ENCODE assay signal across 10 cellular contexts in genomic region chr10:100174699-100175677, GRCh38. TPM values are rescaled to one million over a fixed set of nuclear protein-coding genes. Genes with fewer than 3 reads are reported as not detected.
DNase-seq lines count a peak whose midpoint lies in the region; ATAC-seq lines count a peak whose summit lies in the region.
"Had no signal": no experiment of that assay in that cellular context is flagged by ENCODE, and none has a peak within 500 bp of the region (broad histone marks: within the 10 kb centered on the region; RNA-seq: fewer than 3 reads in every experiment).

No MANE protein-coding gene starts in this region.

- H4K91ac ChIP-seq in trophoblast cell (ENCODE audit: low read depth, low read length): no peak overlapping the region

- no peaks in the 10 kb centered on the region for H3K27me3 ChIP-seq in trophoblast cell (ENCODE audit: insufficient read depth, low read length)

- no peaks in the 10 kb centered on the region for H3K79me1 ChIP-seq in trophoblast cell (ENCODE audit: low read length)

- no peak for DNase-seq in activated naive CD8-positive, alpha-beta T cell treated with anti-CD3 and anti-CD28 coated beads for 36 hours
- DNase-seq in D341Med (ENCODE audit: low spot score) (no peak), left ventricle myocardium superior (no peak), trophoblast cell (no peak), NCI-H2171 (lab: John Stamatoyannopoulos, UW) (no peak)
- DNase-seq: activated CD4-positive, CD25-positive, alpha-beta regulatory T cell treated with anti-CD3 and anti-CD28 coated beads, Interleukin-2, amount 50 U/mL, for 72 hours; left cardiac atrium had no signal

- H3K4me3 Mint-ChIP-seq in activated naive CD8-positive, alpha-beta T cell treated with anti-CD3 and anti-CD28 coated beads for 36 hours: peak overlapping the region; percentile 29

- no peak overlapping the region for H3K4ac ChIP-seq in trophoblast cell (ENCODE audit: low read depth, low read length)

- no peak overlapping the region for H4K8ac ChIP-seq in trophoblast cell (ENCODE audit: low read depth, low read length)

- H3K9me3 Mint-ChIP-seq in activated naive CD8-positive, alpha-beta T cell treated with anti-CD3 and anti-CD28 coated beads for 36 hours: peaks cover 5% of the 10 kb centered on the region

- H2AFZ ChIP-seq in trophoblast cell (ENCODE audit: insufficient read depth, low read length, poor library complexity): no peak overlapping the region

- peaks cover 0 to 3% of the 10 kb centered on the region in 2 experiments for H3K4me1 ChIP-seq in trophoblast cell (ENCODE audit: control insufficient read depth in 1 of 2, insufficient read depth in 2 of 2, low read length in 2 of 2)

- peaks cover 36% of the 10 kb centered on the region for H3K4me1 Mint-ChIP-seq in activated naive CD8-positive, alpha-beta T cell treated with anti-CD3 and anti-CD28 coated beads for 36 hours

- WGBS in trophoblast cell (ENCODE audit: extremely low coverage, insufficient coverage, insufficient read length): no CpG with 5 or more reads among the region's 3 CpGs

- no peak overlapping the region for H3K4me3 ChIP-seq in trophoblast cell (ENCODE audit: low read depth, low read length)

- ATAC-seq in GM18508 (IDR thresholded peaks at IDR 0.05; ENCODE audit: insufficient read depth, unreplicated experiment) (peak; percentile 67), GM19452 (IDR thresholded peaks at IDR 0.05; ENCODE audit: unreplicated experiment) (peak; percentile 91), HG03039 (IDR thresholded peaks at IDR 0.05; ENCODE audit: unreplicated experiment) (peak; percentile 64), left ventricle myocardium superior (no peak)
- ATAC-seq: left cardiac atrium had no signal

- intact Hi-C loops in left ventricle myocardium superior (cut with micrococcal nuclease): no loop called here

- peaks cover 0 to 4% of the 10 kb centered on the region in 2 experiments for H3K36me3 ChIP-seq in trophoblast cell (ENCODE audit: control insufficient read depth in 1 of 2, insufficient read depth in 2 of 2, low read length in 2 of 2)

- no peak overlapping the region for H2AK5ac ChIP-seq in trophoblast cell (ENCODE audit: low read length)

- H2BK120ac ChIP-seq in trophoblast cell (ENCODE audit: insufficient read depth, low read length, poor library complexity): no peak overlapping the region

- no peak overlapping the region for H2BK12ac ChIP-seq in trophoblast cell (ENCODE audit: low read length)

- no peaks in the 10 kb centered on the region for H3K79me2 ChIP-seq in trophoblast cell (ENCODE audit: control insufficient read depth, insufficient read depth, low read length, poor library complexity)

- peaks cover 61% of the 10 kb centered on the region for H3K36me3 Mint-ChIP-seq in activated naive CD8-positive, alpha-beta T cell treated with anti-CD3 and anti-CD28 coated beads for 36 hours

- no peak overlapping the region for H3K9ac ChIP-seq in trophoblast cell (ENCODE audit: low read length)

- no peak overlapping the region for H4K12ac ChIP-seq in trophoblast cell (ENCODE audit: low read depth, low read length)

- H3K14ac ChIP-seq in trophoblast cell (ENCODE audit: low read length): no peak overlapping the region

- H3K27ac ChIP-seq in trophoblast cell (ENCODE audit: low read depth, low read length): no peak overlapping the region

- no peaks in the 10 kb centered on the region for H3K27me3 Mint-ChIP-seq in activated naive CD8-positive, alpha-beta T cell treated with anti-CD3 and anti-CD28 coated beads for 36 hours

- H3K4me2 ChIP-seq in trophoblast cell (ENCODE audit: low read length): no peak overlapping the region

- H3K9me3 ChIP-seq in trophoblast cell (ENCODE audit: insufficient read depth, low read depth, low read length): no peaks in the 10 kb centered on the region

- H3K27ac Mint-ChIP-seq in activated naive CD8-positive, alpha-beta T cell treated with anti-CD3 and anti-CD28 coated beads for 36 hours: peak overlapping the region; percentile 81

- no peak overlapping the region for H3K23ac ChIP-seq in trophoblast cell (ENCODE audit: low read length)

- no peak overlapping the region for H2BK5ac ChIP-seq in trophoblast cell (ENCODE audit: low read depth, low read length, poor library complexity)

- no peak overlapping the region for H3K18ac ChIP-seq in trophoblast cell (ENCODE audit: low read length)

RNA-seq across cellular contexts. Expression of gene ERLIN1, which starts 10.8 kb away (rescaled TPM):
- total RNA-seq in activated naive CD8-positive, alpha-beta T cell treated with anti-CD3 and anti-CD28 coated beads for 36 hours: 10 to 100 TPM; 19.6 to 21.4 TPM
- 7.8 TPM for total RNA-seq in left ventricle myocardium superior
- polyA plus RNA-seq in trophoblast cell (2013): 37.1 and 37.9 TPM in 2 replicates

RNA-seq across cellular contexts. Expression of gene CHUK, which starts 54.4 kb away (rescaled TPM):
- total RNA-seq in activated naive CD8-positive, alpha-beta T cell treated with anti-CD3 and anti-CD28 coated beads for 36 hours: 10 to 100 TPM; 35.5 to 37.8 TPM
- 10.3 TPM for total RNA-seq in left ventricle myocardium superior
- polyA plus RNA-seq in trophoblast cell (2013): 12.7 and 12.8 TPM in 2 replicates
